1 cellular context compared by ENCODE assay signal in the genomic region with DNA sequence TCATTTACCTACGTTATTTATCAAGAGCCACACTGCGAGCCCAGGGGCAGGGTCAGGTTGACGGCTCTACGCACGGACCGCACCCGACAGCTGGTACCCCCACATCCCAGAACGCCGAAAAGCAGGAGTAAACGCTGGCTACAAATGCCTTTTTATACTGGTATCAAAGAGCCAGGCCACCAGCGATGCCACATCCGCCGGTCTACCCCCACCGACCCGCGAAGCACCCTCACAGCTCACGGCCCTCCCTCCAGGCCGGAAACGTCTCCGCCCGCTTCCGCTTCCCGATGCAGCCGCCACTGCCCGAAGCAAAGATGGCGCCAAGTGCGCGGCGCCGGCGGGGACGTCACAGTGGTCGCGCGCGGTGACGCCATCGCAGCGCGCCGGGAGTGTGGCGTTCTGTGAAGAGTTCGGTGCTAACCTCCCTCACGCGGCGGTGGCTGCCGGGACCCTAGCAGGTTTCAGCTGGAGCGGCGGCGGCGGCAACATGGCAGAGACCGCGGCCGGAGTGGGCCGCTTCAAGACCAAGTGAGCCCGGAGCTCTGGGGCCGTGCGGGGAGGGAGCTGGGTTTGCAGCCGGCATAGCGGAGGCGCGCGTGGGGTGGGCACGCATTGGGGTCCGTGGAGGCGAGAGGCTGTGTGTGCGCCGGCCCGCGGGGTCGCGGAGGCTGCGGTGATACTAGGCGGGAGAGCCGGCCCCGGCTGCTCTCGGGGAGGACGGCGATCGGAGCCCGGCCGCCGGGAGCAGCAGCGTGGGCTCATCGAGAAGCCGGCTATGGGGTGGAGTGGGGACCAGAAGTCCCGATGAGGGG.
TF ChIP-seq lines count a peak whose summit lies in the region.

A gene (plus strand): TSS at position 376 of the 812 bp plus-strand sequence. CDS start 112 bp downstream, at position 488.

TF ChIP-seq in K562, 482 proteins besides CTCF, POLR2A, EP300 and RAD21 (continued from another document and continues in another):
- TF ChIP-seq, protein P1, sequence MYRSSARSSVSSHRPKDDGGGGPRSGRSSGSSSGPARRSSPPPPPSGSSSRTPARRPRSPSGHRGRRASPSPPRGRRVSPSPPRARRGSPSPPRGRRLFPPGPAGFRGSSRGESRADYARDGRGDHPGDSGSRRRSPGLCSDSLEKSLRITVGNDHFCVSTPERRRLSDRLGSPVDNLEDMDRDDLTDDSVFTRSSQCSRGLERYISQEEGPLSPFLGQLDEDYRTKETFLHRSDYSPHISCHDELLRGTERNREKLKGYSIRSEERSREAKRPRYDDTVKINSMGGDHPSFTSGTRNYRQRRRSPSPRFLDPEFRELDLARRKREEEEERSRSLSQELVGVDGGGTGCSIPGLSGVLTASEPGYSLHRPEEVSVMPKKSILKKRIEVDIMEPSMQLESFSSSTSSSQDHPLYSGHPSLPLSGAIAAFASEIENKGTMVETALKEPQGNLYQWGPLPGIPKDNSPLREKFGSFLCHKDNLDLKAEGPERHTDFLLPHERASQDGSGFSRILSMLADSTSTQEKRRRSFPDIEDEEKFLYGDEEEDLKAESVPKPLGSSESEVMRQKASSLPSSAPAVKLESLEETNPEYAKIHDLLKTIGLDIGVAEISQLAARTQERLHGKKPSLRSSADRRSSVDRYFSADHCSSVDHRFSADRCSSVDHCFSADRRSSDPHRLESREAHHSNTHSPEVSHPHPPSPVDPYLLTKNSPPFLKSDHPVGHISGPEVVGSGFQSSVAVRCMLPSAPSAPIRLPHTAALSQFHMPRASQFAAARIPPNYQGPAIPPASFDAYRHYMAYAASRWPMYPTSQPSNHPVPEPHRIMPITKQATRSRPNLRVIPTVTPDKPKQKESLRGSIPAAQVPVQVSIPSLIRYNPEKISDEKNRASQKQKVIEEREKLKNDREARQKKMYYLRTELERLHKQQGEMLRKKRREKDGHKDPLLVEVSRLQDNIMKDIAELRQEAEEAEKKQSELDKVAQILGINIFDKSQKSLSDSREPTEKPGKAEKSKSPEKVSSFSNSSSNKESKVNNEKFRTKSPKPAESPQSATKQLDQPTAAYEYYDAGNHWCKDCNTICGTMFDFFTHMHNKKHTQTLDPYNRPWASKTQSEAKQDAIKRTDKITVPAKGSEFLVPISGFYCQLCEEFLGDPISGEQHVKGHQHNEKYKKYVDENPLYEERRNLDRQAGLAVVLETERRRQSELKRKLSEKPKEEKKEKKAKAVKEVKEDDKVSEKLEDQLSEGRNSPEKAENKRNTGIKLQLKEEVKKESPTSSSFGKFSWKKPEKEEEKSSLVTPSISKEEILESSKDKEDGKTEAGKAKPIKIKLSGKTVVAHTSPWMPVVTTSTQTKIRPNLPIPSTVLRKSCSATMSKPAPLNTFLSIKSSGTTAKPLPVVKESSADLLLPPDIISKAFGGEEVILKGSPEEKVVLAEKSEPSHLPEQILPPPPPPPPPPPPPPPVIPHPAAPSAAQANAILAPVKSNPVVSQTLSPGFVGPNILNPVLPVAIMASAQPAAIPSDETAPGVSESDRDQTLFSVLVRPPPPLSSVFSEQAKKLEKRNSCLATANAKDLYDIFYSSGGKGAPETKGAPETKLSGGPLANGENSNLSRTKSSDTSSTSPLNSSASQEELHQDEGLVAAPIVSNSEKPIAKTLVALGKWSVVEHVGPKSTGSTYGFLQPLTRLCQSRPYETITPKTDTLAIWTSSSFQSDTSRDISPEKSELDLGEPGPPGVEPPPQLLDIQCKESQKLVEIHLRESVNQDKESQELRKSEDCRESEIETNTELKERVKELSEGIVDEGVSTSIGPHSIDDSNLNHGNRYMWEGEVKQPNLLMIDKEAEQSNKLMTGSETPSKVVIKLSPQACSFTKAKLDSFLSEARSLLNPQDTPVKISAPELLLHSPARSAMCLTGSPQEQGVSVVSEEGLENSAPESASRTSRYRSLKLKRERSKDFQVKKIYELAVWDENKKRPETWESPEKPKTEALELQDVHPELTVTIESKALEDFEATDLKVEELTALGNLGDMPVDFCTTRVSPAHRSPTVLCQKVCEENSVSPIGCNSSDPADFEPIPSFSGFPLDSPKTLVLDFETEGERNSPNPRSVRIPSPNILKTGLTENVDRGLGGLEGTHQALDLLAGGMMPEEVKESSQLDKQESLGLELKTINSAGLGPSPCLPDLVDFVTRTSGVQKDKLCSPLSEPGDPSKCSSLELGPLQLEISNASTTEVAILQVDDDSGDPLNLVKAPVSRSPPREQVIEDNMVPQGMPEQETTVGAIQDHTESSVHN (IDR thresholded peaks at IDR 0.05; ENCODE audit: borderline replicate concordance in 1 of 2, low read depth in 1 of 2), result no peak
- TF ChIP-seq, protein P2, sequence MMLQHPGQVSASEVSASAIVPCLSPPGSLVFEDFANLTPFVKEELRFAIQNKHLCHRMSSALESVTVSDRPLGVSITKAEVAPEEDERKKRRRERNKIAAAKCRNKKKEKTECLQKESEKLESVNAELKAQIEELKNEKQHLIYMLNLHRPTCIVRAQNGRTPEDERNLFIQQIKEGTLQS (IDR thresholded peaks at IDR 0.05), result peak; percentile 56; the same call in 1 of the 2 replicates
- TF ChIP-seq, protein P2 (CRISPR knock-in tag; conservative IDR thresholded peaks at IDR 0.05), result no peak
- TF ChIP-seq GATAD2B (IDR thresholded peaks at IDR 0.05; ENCODE audit: borderline replicate concordance) (0 out of 2 replicates have a peak, but pooled peaks have one; percentile 41), SMARCA5 (IDR thresholded peaks at IDR 0.05) (no peak), NCOA4 (IDR thresholded peaks at IDR 0.05; ENCODE audit: partially characterized antibody) (no peak), TAF9B (IDR thresholded peaks at IDR 0.05; ENCODE audit: partially characterized antibody) (peak; percentile 69), NFIC (IDR thresholded peaks at IDR 0.05) (peak; percentile 66), PML (IDR thresholded peaks at IDR 0.05; ENCODE audit: low read length) (peak; percentile 72), NRF1 (conservative IDR thresholded peaks at IDR 0.05 in 1 of 2, IDR thresholded peaks at IDR 0.05 in 1 of 2) (peak; percentile 33 to 57), ERF (CRISPR knock-in tag; IDR thresholded peaks at IDR 0.05) (peak; percentile 90), TCF7L2 (IDR thresholded peaks at IDR 0.05; ENCODE audit: low read depth, low read length) (no peak), KAT2B (IDR thresholded peaks at IDR 0.05; ENCODE audit: low read depth, low read length) (no peak), SOX6 (IDR thresholded peaks at IDR 0.05) (0 out of 2 replicates have a peak, but pooled peaks have one; percentile 28), NBN (IDR thresholded peaks at IDR 0.05; ENCODE audit: low read depth) (peak; percentile 93), XRCC5 (IDR thresholded peaks at IDR 0.05; ENCODE audit: low read depth, low read length) (no peak; the same call in 1 of the 2 replicates), TCFL5 (CRISPR knock-in tag; conservative IDR thresholded peaks at IDR 0.05) (no peak), WHSC1 (IDR thresholded peaks at IDR 0.05; ENCODE audit: low read length) (no peak), ZSCAN32 (CRISPR knock-in tag; IDR thresholded peaks at IDR 0.05) (no peak), SLC30A9 (CRISPR knock-in tag; IDR thresholded peaks at IDR 0.05) (no peak), HDAC2 (IDR thresholded peaks at IDR 0.05) (peak; percentile 40; the same call in 1 of the 2 replicates), CSDE1 (IDR thresholded peaks at IDR 0.05) (peak in 1 of 2 experiments; percentile 98; a peak in 2 of 4 replicates), ZNF134 (CRISPR knock-in tag; conservative IDR thresholded peaks at IDR 0.05) (peak; percentile 57), ATF7 (IDR thresholded peaks at IDR 0.05) (peak; percentile 89), ADNP (tag; IDR thresholded peaks at IDR 0.05) (no peak), BCL6 (CRISPR knock-in tag; IDR thresholded peaks at IDR 0.05) (no peak), CHD1 (IDR thresholded peaks at IDR 0.05; ENCODE audit: low read length) (peak; percentile 58), SNIP1 (IDR thresholded peaks at IDR 0.05; ENCODE audit: low read depth) (no peak), FIP1L1 (IDR thresholded peaks at IDR 0.05; ENCODE audit: low read depth, low read length, poor library complexity, severe bottlenecking) (peak; percentile 85), SMC3 (conservative IDR thresholded peaks at IDR 0.05; ENCODE audit: insufficient read depth, low read depth, low read length) (no peak), ZNF717 (CRISPR knock-in tag; IDR thresholded peaks at IDR 0.05) (no peak), FOXM1 (IDR thresholded peaks at IDR 0.05; ENCODE audit: low read depth) (no peak), FOXM1 (CRISPR knock-in tag; IDR thresholded peaks at IDR 0.05; ENCODE audit: low read depth) (0 out of 2 replicates have a peak, but pooled peaks have one; percentile 91), FOXJ2 (tag; IDR thresholded peaks at IDR 0.05) (no peak)
- TF ChIP-seq, protein P3, sequence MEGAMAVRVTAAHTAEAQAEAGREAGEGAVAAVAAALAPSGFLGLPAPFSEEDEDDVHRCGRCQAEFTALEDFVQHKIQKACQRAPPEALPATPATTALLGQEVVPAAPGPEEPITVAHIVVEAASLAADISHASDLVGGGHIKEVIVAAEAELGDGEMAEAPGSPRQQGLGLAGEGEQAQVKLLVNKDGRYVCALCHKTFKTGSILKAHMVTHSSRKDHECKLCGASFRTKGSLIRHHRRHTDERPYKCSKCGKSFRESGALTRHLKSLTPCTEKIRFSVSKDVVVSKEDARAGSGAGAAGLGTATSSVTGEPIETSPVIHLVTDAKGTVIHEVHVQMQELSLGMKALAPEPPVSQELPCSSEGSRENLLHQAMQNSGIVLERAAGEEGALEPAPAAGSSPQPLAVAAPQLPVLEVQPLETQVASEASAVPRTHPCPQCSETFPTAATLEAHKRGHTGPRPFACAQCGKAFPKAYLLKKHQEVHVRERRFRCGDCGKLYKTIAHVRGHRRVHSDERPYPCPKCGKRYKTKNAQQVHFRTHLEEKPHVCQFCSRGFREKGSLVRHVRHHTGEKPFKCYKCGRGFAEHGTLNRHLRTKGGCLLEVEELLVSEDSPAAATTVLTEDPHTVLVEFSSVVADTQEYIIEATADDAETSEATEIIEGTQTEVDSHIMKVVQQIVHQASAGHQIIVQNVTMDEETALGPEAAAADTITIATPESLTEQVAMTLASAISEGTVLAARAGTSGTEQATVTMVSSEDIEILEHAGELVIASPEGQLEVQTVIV (CRISPR knock-in tag; IDR thresholded peaks at IDR 0.05; ENCODE audit: borderline replicate concordance), result no peak
- TF ChIP-seq, protein P4, sequence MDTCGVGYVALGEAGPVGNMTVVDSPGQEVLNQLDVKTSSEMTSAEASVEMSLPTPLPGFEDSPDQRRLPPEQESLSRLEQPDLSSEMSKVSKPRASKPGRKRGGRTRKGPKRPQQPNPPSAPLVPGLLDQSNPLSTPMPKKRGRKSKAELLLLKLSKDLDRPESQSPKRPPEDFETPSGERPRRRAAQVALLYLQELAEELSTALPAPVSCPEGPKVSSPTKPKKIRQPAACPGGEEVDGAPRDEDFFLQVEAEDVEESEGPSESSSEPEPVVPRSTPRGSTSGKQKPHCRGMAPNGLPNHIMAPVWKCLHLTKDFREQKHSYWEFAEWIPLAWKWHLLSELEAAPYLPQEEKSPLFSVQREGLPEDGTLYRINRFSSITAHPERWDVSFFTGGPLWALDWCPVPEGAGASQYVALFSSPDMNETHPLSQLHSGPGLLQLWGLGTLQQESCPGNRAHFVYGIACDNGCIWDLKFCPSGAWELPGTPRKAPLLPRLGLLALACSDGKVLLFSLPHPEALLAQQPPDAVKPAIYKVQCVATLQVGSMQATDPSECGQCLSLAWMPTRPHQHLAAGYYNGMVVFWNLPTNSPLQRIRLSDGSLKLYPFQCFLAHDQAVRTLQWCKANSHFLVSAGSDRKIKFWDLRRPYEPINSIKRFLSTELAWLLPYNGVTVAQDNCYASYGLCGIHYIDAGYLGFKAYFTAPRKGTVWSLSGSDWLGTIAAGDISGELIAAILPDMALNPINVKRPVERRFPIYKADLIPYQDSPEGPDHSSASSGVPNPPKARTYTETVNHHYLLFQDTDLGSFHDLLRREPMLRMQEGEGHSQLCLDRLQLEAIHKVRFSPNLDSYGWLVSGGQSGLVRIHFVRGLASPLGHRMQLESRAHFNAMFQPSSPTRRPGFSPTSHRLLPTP (IDR thresholded peaks at IDR 0.05; ENCODE audit: borderline replicate concordance, extremely low read depth, insufficient read length), result no peak
- TF ChIP-seq, protein P5, sequence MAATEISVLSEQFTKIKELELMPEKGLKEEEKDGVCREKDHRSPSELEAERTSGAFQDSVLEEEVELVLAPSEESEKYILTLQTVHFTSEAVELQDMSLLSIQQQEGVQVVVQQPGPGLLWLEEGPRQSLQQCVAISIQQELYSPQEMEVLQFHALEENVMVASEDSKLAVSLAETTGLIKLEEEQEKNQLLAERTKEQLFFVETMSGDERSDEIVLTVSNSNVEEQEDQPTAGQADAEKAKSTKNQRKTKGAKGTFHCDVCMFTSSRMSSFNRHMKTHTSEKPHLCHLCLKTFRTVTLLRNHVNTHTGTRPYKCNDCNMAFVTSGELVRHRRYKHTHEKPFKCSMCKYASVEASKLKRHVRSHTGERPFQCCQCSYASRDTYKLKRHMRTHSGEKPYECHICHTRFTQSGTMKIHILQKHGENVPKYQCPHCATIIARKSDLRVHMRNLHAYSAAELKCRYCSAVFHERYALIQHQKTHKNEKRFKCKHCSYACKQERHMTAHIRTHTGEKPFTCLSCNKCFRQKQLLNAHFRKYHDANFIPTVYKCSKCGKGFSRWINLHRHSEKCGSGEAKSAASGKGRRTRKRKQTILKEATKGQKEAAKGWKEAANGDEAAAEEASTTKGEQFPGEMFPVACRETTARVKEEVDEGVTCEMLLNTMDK (IDR thresholded peaks at IDR 0.05; ENCODE audit: borderline replicate concordance, insufficient read depth, low read depth, low read length, poor library complexity, severe bottlenecking), result peak; percentile 12
- TF ChIP-seq, protein P6, sequence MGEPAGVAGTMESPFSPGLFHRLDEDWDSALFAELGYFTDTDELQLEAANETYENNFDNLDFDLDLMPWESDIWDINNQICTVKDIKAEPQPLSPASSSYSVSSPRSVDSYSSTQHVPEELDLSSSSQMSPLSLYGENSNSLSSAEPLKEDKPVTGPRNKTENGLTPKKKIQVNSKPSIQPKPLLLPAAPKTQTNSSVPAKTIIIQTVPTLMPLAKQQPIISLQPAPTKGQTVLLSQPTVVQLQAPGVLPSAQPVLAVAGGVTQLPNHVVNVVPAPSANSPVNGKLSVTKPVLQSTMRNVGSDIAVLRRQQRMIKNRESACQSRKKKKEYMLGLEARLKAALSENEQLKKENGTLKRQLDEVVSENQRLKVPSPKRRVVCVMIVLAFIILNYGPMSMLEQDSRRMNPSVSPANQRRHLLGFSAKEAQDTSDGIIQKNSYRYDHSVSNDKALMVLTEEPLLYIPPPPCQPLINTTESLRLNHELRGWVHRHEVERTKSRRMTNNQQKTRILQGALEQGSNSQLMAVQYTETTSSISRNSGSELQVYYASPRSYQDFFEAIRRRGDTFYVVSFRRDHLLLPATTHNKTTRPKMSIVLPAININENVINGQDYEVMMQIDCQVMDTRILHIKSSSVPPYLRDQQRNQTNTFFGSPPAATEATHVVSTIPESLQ (CRISPR knock-in tag; IDR thresholded peaks at IDR 0.05), result 0 out of 2 replicates have a peak, but pooled peaks have one; percentile 73
